8 cellular contexts compared by ENCODE assay signal in genomic region chr6:166998256-166999144, GRCh38. TPM values are rescaled to one million over a fixed set of nuclear protein-coding genes. Genes with fewer than 3 reads are reported as not detected.
A peak's percentile ranks its signal among the peaks of the same experiment; 100 is the strongest.
DNase-seq lines count a peak whose midpoint lies in the region; ATAC-seq, FAIRE-seq and TF ChIP-seq lines count a peak whose summit lies in the region.

No MANE protein-coding gene starts in this region.

- H2BK15ac ChIP-seq in mesenchymal stem cell (ENCODE audit: low read depth, poor library complexity, severe bottlenecking): no peak overlapping the region

- TF ChIP-seq EP300 in A549 (IDR thresholded peaks at IDR 0.05) (no peak), tibial nerve (IDR thresholded peaks at IDR 0.05) (no peak)

- H3K79me2 ChIP-seq in SU-DHL-6 (ENCODE audit: insufficient read depth, low read length): peaks cover 88% of the 10 kb centered on the region

- peaks cover 20% of the 10 kb centered on the region for H4K20me1 ChIP-seq in SU-DHL-6 (ENCODE audit: low read depth, low read length)

- peak overlapping the region; percentile 76 for H3K27ac Mint-ChIP-seq in dendritic cell treated with granulocyte-macrophage colony-stimulating factor and Interleukin-4, amounts not matched to agents 40 ng/mL and 50 ng/mL, for 4 days

- H2BK120ac ChIP-seq in mesenchymal stem cell (ENCODE audit: low read depth, low read length): no peak overlapping the region

- H3K4me1 Mint-ChIP-seq in dendritic cell treated with granulocyte-macrophage colony-stimulating factor and Interleukin-4, amounts not matched to agents 40 ng/mL and 50 ng/mL, for 4 days (ENCODE audit: low read depth): peaks cover 32% of the 10 kb centered on the region

- no peaks in the 10 kb centered on the region for H3K9me2 ChIP-seq in SU-DHL-6 (replicated peaks; ENCODE audit: insufficient read depth, low read length)

- peak; percentile 88 to 90 for ATAC-seq in A549
- ATAC-seq in HG03045 (IDR thresholded peaks at IDR 0.05; ENCODE audit: unreplicated experiment): peak; percentile 9

- H2BK5ac ChIP-seq in mesenchymal stem cell (ENCODE audit: low read depth, low read length, poor library complexity, severe bottlenecking): no peak overlapping the region

- peak overlapping the region; percentile 98 for H3K4me3 ChIP-seq in A549
- peak overlapping the region; percentile 91 for H3K4me3 ChIP-seq in SU-DHL-6 (ENCODE audit: insufficient read depth, low read length, poor library complexity, severe bottlenecking)
- H3K4me3 ChIP-seq in mesenchymal stem cell (ENCODE audit: insufficient read depth in 1 of 2, low read depth in 1 of 2, low read length in 2 of 2): peak overlapping the region; percentile 82 to 94
- H3K4me3 ChIP-seq in tibial nerve: peak overlapping the region; percentile 63 to 98 (median 84)

- H3K4me1 ChIP-seq in A549 (peaks cover 15% of the 10 kb centered on the region), mesenchymal stem cell (ENCODE audit: control insufficient read depth, insufficient read depth, low read depth, low read length) (peaks cover 9% of the 10 kb centered on the region), tibial nerve (peaks cover 0 to 30% (median 8%) of the 10 kb centered on the region in 4 donors)

- intact Hi-C loops in dendritic cell treated with granulocyte-macrophage colony-stimulating factor and Interleukin-4, amounts not matched to agents 40 ng/mL and 50 ng/mL, for 4 days (cut with micrococcal nuclease): loop anchor here (1.0 to 10.0 kb wide), 3 partner anchors 42 to 144 kb away; partner anchors contain the start of gene RNASET2

- H3K79me1 ChIP-seq in mesenchymal stem cell (replicated peaks; ENCODE audit: low read length, poor library complexity, severe bottlenecking): peaks cover 23% of the 10 kb centered on the region

- H3K36me3 Mint-ChIP-seq in dendritic cell treated with granulocyte-macrophage colony-stimulating factor and Interleukin-4, amounts not matched to agents 40 ng/mL and 50 ng/mL, for 4 days (ENCODE audit: low read depth): peaks cover 25% of the 10 kb centered on the region

- peak overlapping the region; percentile 88 for H3K4me3 Mint-ChIP-seq in dendritic cell treated with granulocyte-macrophage colony-stimulating factor and Interleukin-4, amounts not matched to agents 40 ng/mL and 50 ng/mL, for 4 days

- H2AK5ac ChIP-seq in mesenchymal stem cell (ENCODE audit: low read length, severe bottlenecking): no peak overlapping the region

- H2BK12ac ChIP-seq in mesenchymal stem cell (ENCODE audit: low read length in 2 of 2): no peak overlapping the region

- no peak overlapping the region for H4K91ac ChIP-seq in mesenchymal stem cell (ENCODE audit: low read length)

- H3K27me3 ChIP-seq in SU-DHL-6 (ENCODE audit: low read length) (no peaks in the 10 kb centered on the region), mesenchymal stem cell (ENCODE audit: control insufficient read depth in 1 of 2, insufficient read depth in 1 of 2, low read length in 2 of 2) (no peaks in the 10 kb centered on the region), tibial nerve (no peaks in the 10 kb centered on the region)

- peak overlapping the region; percentile 77 for H2AFZ ChIP-seq in SU-DHL-6 (ENCODE audit: low read depth, low read length, severe bottlenecking)
- peak overlapping the region; percentile 87 for H2AFZ ChIP-seq in mesenchymal stem cell (ENCODE audit: low read depth, low read length)

- TF ChIP-seq POLR2A in A549 (IDR thresholded peaks at IDR 0.05; ENCODE audit: low read length) (no peak), GM18526 (IDR thresholded peaks at IDR 0.05; ENCODE audit: extremely low read depth, insufficient read length) (peak; percentile 61), tibial nerve (IDR thresholded peaks at IDR 0.05) (no peak)

- H3K9ac ChIP-seq in SU-DHL-6 (ENCODE audit: low read length) (peak overlapping the region; percentile 96), mesenchymal stem cell (ENCODE audit: low read length) (peak overlapping the region; percentile 80)

- CTCF ChIA-PET in A549 (lab: Yijun Ruan, JAX): interaction anchor here (1.0 to 2.0 kb wide), 6 partner anchors 9 to 224 kb away, joined by 3 to 8 read pairs (median 4); no protein-coding TSS in a partner anchor

- WGBS in A549 (ENCODE audit: missing lambda C conversion rate): no CpG with 5 or more reads among the region's 96 CpGs
- WGBS in mesenchymal stem cell: under 1% methylated on average over 96 of the region's 96 CpGs
- 0 to 2% methylated on average over 25 to 50 of the region's 96 CpGs for WGBS in tibial nerve, 2 donors

- H3K4me2 ChIP-seq in A549: peak overlapping the region; percentile 80
- H3K4me2 ChIP-seq in SU-DHL-6 (ENCODE audit: low read depth, low read length, poor library complexity, severe bottlenecking): peak overlapping the region; percentile 50
- peak overlapping the region; percentile 100 for H3K4me2 ChIP-seq in mesenchymal stem cell (ENCODE audit: low read length, poor library complexity, severe bottlenecking)

- no peak overlapping the region for H4K8ac ChIP-seq in mesenchymal stem cell (ENCODE audit: low read length)

- H3K36me3 ChIP-seq in SU-DHL-6 (ENCODE audit: low read length) (peaks cover 18% of the 10 kb centered on the region; the same call in 1 of the 2 replicates), mesenchymal stem cell (ENCODE audit: control insufficient read depth in 1 of 2, insufficient read depth in 2 of 2, low read depth in 1 of 2, low read length in 2 of 2) (peaks cover 0 to 4% of the 10 kb centered on the region in 2 experiments), tibial nerve (no peaks in the 10 kb centered on the region)

- H3K27ac ChIP-seq in A549: peak overlapping the region; percentile 71 to 88
- H3K27ac ChIP-seq in SU-DHL-6 (ENCODE audit: low read depth, low read length): peak overlapping the region; percentile 80
- no peak overlapping the region for H3K27ac ChIP-seq in mesenchymal stem cell (ENCODE audit: low read length, poor library complexity, severe bottlenecking)
- H3K27ac ChIP-seq in tibial nerve: peak overlapping the region in 3 of 4 donors; percentile 79 to 87 (median 82)

- H3K9me3 ChIP-seq in A549 (no peaks in the 10 kb centered on the region), SU-DHL-6 (ENCODE audit: insufficient read depth, low read length) (no peaks in the 10 kb centered on the region), mesenchymal stem cell (ENCODE audit: control insufficient read depth, low read length) (no peaks in the 10 kb centered on the region), tibial nerve (no peaks in the 10 kb centered on the region)

- peaks cover 12% of the 10 kb centered on the region; the same call in 1 of the 2 replicates for H3F3A ChIP-seq in SU-DHL-6 (ENCODE audit: insufficient read depth)

- peak in 1 of 2 experiments; percentile 2 for DNase-seq in A549 (ENCODE audit: low read depth in 1 of 2, low spot score in 1 of 2)
- DNase-seq in mesenchymal stem cell: no peak
- DNase-seq in tibial nerve (ENCODE audit: low spot score in 2 of 2): no peak
- DNase-seq in NCI-H774 (lab: John Stamatoyannopoulos, UW): no peak

- H3K18ac ChIP-seq in mesenchymal stem cell (ENCODE audit: low read depth in 1 of 2, low read length in 2 of 2): no peak overlapping the region

- no peak for TF ChIP-seq RAD21 in A549 (conservative IDR thresholded peaks at IDR 0.05 in 1 of 2, IDR thresholded peaks at IDR 0.05 in 1 of 2)

- peak overlapping the region in 1 of 2 experiments; percentile 52 for H3K23ac ChIP-seq in mesenchymal stem cell (ENCODE audit: low read length in 2 of 2)

- H3K14ac ChIP-seq in mesenchymal stem cell (ENCODE audit: low read length in 2 of 2): peak overlapping the region in 1 of 2 experiments; percentile 77

- no peaks in the 10 kb centered on the region for H3K27me3 Mint-ChIP-seq in dendritic cell treated with granulocyte-macrophage colony-stimulating factor and Interleukin-4, amounts not matched to agents 40 ng/mL and 50 ng/mL, for 4 days

- no peak overlapping the region for H3K4ac ChIP-seq in mesenchymal stem cell (ENCODE audit: low read depth in 1 of 2, low read length in 2 of 2)

- POLR2A ChIA-PET in A549 (lab: Yijun Ruan, JAX): interaction anchor here (0.6 kb wide), 1 partner anchor 9 kb away, joined by 3 read pairs; no protein-coding TSS in a partner anchor

- H3K9me3 Mint-ChIP-seq in dendritic cell treated with granulocyte-macrophage colony-stimulating factor and Interleukin-4, amounts not matched to agents 40 ng/mL and 50 ng/mL, for 4 days: no peaks in the 10 kb centered on the region

- TF ChIP-seq CTCF in A549 (IDR thresholded peaks at IDR 0.05) (no peak), SU-DHL-6 (IDR thresholded peaks at IDR 0.05; ENCODE audit: insufficient read depth, low read length, poor library complexity, severe bottlenecking) (no peak), tibial nerve (IDR thresholded peaks at IDR 0.05) (no peak)

- FAIRE-seq in A549 (lab: Jason Lieb, UNC): no peak

TF ChIP-seq in A549, 52 proteins besides CTCF, POLR2A, EP300 and RAD21:
- TF ChIP-seq BCL3 (IDR thresholded peaks at IDR 0.05) (0 out of 3 replicates have a peak, but pooled peaks have one; percentile 23), PHF8 (IDR thresholded peaks at IDR 0.05; ENCODE audit: borderline replicate concordance, low read depth) (no peak)

RNA-seq across cellular contexts. Expression of gene CEP43, which starts 0.7 kb away (rescaled TPM):
- polyA plus RNA-seq in A549 (2011; rRNA removed): 13.7 and 19.6 TPM in 2 replicates
- 4.1 and 4.4 TPM in 2 replicates for polyA plus RNA-seq in A549 (2012; cell fraction: cytosol; rRNA removed)
- 6.5 and 10.0 TPM in 2 replicates for polyA plus RNA-seq in A549 (2012; cell fraction: nucleus; rRNA removed)
- polyA plus RNA-seq in A549 (2017; fragmentation: RNase III; extraction: RNeasy Plus Mini Kit Qiagen cat#74134 plus additional on column Dnase treatment): 12.1 to 13.8 TPM (median 12.9 TPM) in 3 replicates
- polyA minus RNA-seq in A549 (2011; rRNA and poly(A)+ RNA removed): 5.0 and 5.1 TPM in 2 replicates
- polyA plus RNA-seq in mesenchymal stem cell (2013, experiment 1 of 2): 6.9 TPM
- polyA plus RNA-seq in mesenchymal stem cell (2013, experiment 2 of 2): 7.1 TPM
- total RNA-seq in tibial nerve: 10 to 100 TPM; 14.0 to 23.7 (median 23.2) TPM

RNA-seq across cellular contexts. Expression of gene RNASET2, which starts 42.1 kb away (rescaled TPM):
- polyA plus RNA-seq in A549 (2011; rRNA removed) (10.6 and 11.2 TPM in 2 replicates), A549 (2017; fragmentation: RNase III; extraction: RNeasy Plus Mini Kit Qiagen cat#74134 plus additional on column Dnase treatment) (9.3 to 10.5 TPM (median 10.4 TPM) in 3 replicates)
- 10.0 and 11.7 TPM in 2 replicates for polyA plus RNA-seq in A549 (2012; cell fraction: cytosol; rRNA removed)
- polyA plus RNA-seq in A549 (2012; cell fraction: nucleus; rRNA removed): 11.3 and 13.1 TPM in 2 replicates
- polyA minus RNA-seq in A549 (2011; rRNA and poly(A)+ RNA removed): 2.8 and 3.1 TPM in 2 replicates
- 27.7 TPM for polyA plus RNA-seq in mesenchymal stem cell (2013, experiment 1 of 2)
- 28.0 TPM for polyA plus RNA-seq in mesenchymal stem cell (2013, experiment 2 of 2)
- 100 to 1,000 TPM in 2 of 4 donors, 10 to 100 TPM in 2; 57.9 to 115 (median 103) TPM for total RNA-seq in tibial nerve

Comparison
In these comparisons a context has a peak if more than half of its experiments do, and no peak if none do; other contexts are left out.
1. H3K4me2 ChIP-seq: peak in every context shown above with its lines; median percentile 100 in mesenchymal stem cell; 80 in A549; 50 in SU-DHL-6.